Comparison of ENCODE assay signal across 10 cellular contexts in the genomic region with DNA sequence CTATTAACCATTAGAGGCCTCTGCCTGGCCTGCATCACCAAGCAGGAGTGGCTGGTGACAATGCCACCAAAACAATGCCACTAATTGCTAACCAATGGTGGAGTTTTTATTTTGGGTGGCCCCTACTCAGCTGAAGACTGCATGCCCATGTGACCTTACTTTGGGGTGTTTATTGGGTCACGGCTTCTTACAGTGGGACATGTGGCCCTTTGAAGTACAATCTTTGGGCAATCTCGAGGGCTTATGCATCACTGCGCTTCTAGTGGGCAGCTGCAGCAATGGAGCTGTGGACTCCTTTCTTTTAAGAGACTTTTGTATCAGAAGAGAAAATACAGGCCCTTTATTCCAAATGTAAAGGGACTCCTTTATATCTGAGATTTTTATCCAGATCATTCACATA.
"Had no signal": no experiment of that assay in that cellular context is flagged by ENCODE, and none has a peak within 500 bp of the region (broad histone marks: within the 10 kb centered on the region; RNA-seq: fewer than 3 reads in every experiment).

No MANE protein-coding gene starts in this region.

- H3K9me3 ChIP-seq: HAP-1 had no signal

- H3K4me3 ChIP-seq: GM23248, GM23338, HAP-1 had no signal

- ATAC-seq: GM23338, HCT116 had no signal

- H2AFZ ChIP-seq: GM23248, GM23338 had no signal

- H3K4me1 ChIP-seq: HAP-1 had no signal

- H3K27ac ChIP-seq: GM23248 had no signal

- H3K9ac ChIP-seq: GM23248 had no signal

- FAIRE-seq: H1, H54 had no signal

- H3K4me2 ChIP-seq: GM23338 had no signal

- H3K36me3 ChIP-seq: HAP-1 had no signal

- DNase-seq: GM23248, GOT3, H9, HCEC 1CT, HFFc6 had no signal
